ENCODE assay signal across 18 cellular contexts in genomic region chr1:182380199-182380598, GRCh38. TPM values are rescaled to one million over a fixed set of nuclear protein-coding genes. Genes with fewer than 3 reads are reported as not detected.
"Had no signal": no experiment of that assay in that cellular context is flagged by ENCODE, and none has a peak within 500 bp of the region (broad histone marks: within the 10 kb centered on the region; RNA-seq: fewer than 3 reads in every experiment).

No MANE protein-coding gene starts in this region.

- FAIRE-seq: colon had no signal

- H3K27ac ChIP-seq: suprapubic skin had no signal

- H3K4me1 ChIP-seq: suprapubic skin had no signal

- H3K9me3 ChIP-seq: suprapubic skin had no signal

- ATAC-seq: activated CD8-positive, alpha-beta memory T cell treated with anti-CD3 and anti-CD28 coated beads, Interleukin-2, amount 10 ng/mL, durations not matched to agents 7 days and 5 days had no signal

- H3K4me3 ChIP-seq: suprapubic skin had no signal

- DNase-seq: activated CD4-positive, alpha-beta memory T cell treated with anti-CD3 and anti-CD28 coated beads for 36 hours; activated CD8-positive, alpha-beta memory T cell treated with anti-CD3 and anti-CD28 coated beads, Interleukin-2, amount 10 ng/mL, durations not matched to agents 7 days and 5 days; activated naive CD4-positive, alpha-beta T cell treated with Interleukin-2 at 50 U/mL for 16 hours; activated naive CD8-positive, alpha-beta T cell treated with anti-CD3 and anti-CD28 coated beads, Interleukin-2, amount 10 ng/mL, durations not matched to agents 7 days and 5 days; activated T-cell treated with anti-CD3 and anti-CD28 coated beads, Interleukin-2, amount 50 U/mL, for 1 hour; central memory CD4-positive, alpha-beta T cell; midbrain; occipital lobe; posterior cingulate gyrus; stimulated activated CD4-positive, alpha-beta T cell treated with anti-CD3 and anti-CD28 coated beads, Interleukin-2, amount 100 ng/mL, for 24 hours; stimulated activated naive CD4-positive, alpha-beta T cell treated with Interleukin-2 at 50 U/mL for 16 hours had no signal

- H3K27me3 ChIP-seq: suprapubic skin had no signal

RNA-seq across cellular contexts. Expression of gene TEDDM1, which starts 20.3 kb away (rescaled TPM):
- total RNA-seq: activated CD4-positive, alpha-beta memory T cell treated with anti-CD3 and anti-CD28 coated beads for 36 hours; activated CD8-positive, alpha-beta memory T cell treated with anti-CD3 and anti-CD28 coated beads, Interleukin-2, amount 10 ng/mL, durations not matched to agents 7 days and 5 days; activated naive CD8-positive, alpha-beta T cell treated with anti-CD3 and anti-CD28 coated beads, Interleukin-2, amount 10 ng/mL, durations not matched to agents 7 days and 5 days; activated T-helper 17 cell treated with anti-CD3 and anti-CD28 coated beads, Interleukin-2, amount 50 U/mL, for 72 hours; endodermal cell; epithelial cell of proximal tubule; lung microvascular endothelial cell; occipital lobe; skeletal muscle tissue; suprapubic skin had no signal
